1 cellular context compared by ENCODE assay signal in genomic region chr17:17416007-17416399, GRCh38.
TF ChIP-seq lines count a peak whose summit lies in the region.

No MANE protein-coding gene starts in this region.

TF ChIP-seq in HepG2, 621 proteins besides CTCF, POLR2A, EP300 and RAD21 (continued from another document):
- no peak for TF ChIP-seq KLF11 (CRISPR knock-in tag; IDR thresholded peaks at IDR 0.05)
- TF ChIP-seq, protein P1, sequence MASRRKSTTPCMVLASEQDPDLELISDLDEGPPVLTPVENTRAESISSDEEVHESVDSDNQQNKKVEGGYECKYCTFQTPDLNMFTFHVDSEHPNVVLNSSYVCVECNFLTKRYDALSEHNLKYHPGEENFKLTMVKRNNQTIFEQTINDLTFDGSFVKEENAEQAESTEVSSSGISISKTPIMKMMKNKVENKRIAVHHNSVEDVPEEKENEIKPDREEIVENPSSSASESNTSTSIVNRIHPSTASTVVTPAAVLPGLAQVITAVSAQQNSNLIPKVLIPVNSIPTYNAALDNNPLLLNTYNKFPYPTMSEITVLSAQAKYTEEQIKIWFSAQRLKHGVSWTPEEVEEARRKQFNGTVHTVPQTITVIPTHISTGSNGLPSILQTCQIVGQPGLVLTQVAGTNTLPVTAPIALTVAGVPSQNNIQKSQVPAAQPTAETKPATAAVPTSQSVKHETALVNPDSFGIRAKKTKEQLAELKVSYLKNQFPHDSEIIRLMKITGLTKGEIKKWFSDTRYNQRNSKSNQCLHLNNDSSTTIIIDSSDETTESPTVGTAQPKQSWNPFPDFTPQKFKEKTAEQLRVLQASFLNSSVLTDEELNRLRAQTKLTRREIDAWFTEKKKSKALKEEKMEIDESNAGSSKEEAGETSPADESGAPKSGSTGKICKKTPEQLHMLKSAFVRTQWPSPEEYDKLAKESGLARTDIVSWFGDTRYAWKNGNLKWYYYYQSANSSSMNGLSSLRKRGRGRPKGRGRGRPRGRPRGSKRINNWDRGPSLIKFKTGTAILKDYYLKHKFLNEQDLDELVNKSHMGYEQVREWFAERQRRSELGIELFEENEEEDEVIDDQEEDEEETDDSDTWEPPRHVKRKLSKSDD (CRISPR knock-in tag; IDR thresholded peaks at IDR 0.05; ENCODE audit: low read depth): no peak
- TF ChIP-seq ZNF207 (IDR thresholded peaks at IDR 0.05; ENCODE audit: borderline replicate concordance): no peak
- TF ChIP-seq SUZ12 (IDR thresholded peaks at IDR 0.05; ENCODE audit: low read depth, low read length): peak; percentile 58; the same call in 1 of the 2 replicates
- TF ChIP-seq ZNF143 (CRISPR knock-in tag; IDR thresholded peaks at IDR 0.05): peak; percentile 95
- TF ChIP-seq NFKB2 (CRISPR knock-in tag; IDR thresholded peaks at IDR 0.05; ENCODE audit: borderline replicate concordance): no peak
- no peak for TF ChIP-seq THRA (CRISPR knock-in tag; IDR thresholded peaks at IDR 0.05; ENCODE audit: borderline replicate concordance)
- TF ChIP-seq MTF2 (CRISPR knock-in tag; IDR thresholded peaks at IDR 0.05; ENCODE audit: borderline replicate concordance): no peak
- no peak for TF ChIP-seq ZNF678 (CRISPR knock-in tag; IDR thresholded peaks at IDR 0.05)
- TF ChIP-seq CBX1 (IDR thresholded peaks at IDR 0.05; ENCODE audit: low read depth): no peak
- TF ChIP-seq, protein P2, sequence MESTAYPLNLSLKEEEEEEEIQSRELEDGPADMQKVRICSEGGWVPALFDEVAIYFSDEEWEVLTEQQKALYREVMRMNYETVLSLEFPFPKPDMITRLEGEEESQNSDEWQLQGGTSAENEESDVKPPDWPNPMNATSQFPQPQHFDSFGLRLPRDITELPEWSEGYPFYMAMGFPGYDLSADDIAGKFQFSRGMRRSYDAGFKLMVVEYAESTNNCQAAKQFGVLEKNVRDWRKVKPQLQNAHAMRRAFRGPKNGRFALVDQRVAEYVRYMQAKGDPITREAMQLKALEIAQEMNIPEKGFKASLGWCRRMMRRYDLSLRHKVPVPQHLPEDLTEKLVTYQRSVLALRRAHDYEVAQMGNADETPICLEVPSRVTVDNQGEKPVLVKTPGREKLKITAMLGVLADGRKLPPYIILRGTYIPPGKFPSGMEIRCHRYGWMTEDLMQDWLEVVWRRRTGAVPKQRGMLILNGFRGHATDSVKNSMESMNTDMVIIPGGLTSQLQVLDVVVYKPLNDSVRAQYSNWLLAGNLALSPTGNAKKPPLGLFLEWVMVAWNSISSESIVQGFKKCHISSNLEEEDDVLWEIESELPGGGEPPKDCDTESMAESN (CRISPR knock-in tag; conservative IDR thresholded peaks at IDR 0.05): peak; percentile 33; the same call in 1 of the 2 replicates
- no peak for TF ChIP-seq GABPA (IDR thresholded peaks at IDR 0.05; ENCODE audit: low read depth, low read length)
- TF ChIP-seq GABPA (CRISPR knock-in tag; IDR thresholded peaks at IDR 0.05; ENCODE audit: low read depth): peak; percentile 75
- peak; percentile 51; the same call in 1 of the 2 replicates for TF ChIP-seq GABPB1 (CRISPR knock-in tag; IDR thresholded peaks at IDR 0.05)
- TF ChIP-seq KDM3A (CRISPR knock-in tag; IDR thresholded peaks at IDR 0.05; ENCODE audit: low read depth): 0 out of 2 replicates have a peak, but pooled peaks have one; percentile 23
- no peak for TF ChIP-seq MLLT10 (CRISPR knock-in tag; IDR thresholded peaks at IDR 0.05)
- peak; percentile 63; the same call in 1 of the 2 replicates for TF ChIP-seq ELF3 (CRISPR knock-in tag; IDR thresholded peaks at IDR 0.05)
